In genomic region chr12:115451785-115452736, GRCh38 we compare ENCODE assay signal across 8 cellular contexts.
DNase-seq lines count a peak whose midpoint lies in the region; ATAC-seq and TF ChIP-seq lines count a peak whose summit lies in the region.
"Had no signal": no experiment of that assay in that cellular context is flagged by ENCODE, and none has a peak within 500 bp of the region (broad histone marks: within the 10 kb centered on the region; RNA-seq: fewer than 3 reads in every experiment).

No MANE protein-coding gene starts in this region.

- H3K4me1 Mint-ChIP-seq in brain: peaks cover 23% of the 10 kb centered on the region
- no peaks in the 10 kb centered on the region for H3K4me1 Mint-ChIP-seq in activated CD4-positive, alpha-beta memory T cell treated with anti-CD3 and anti-CD28 coated beads, Interleukin-2, amount 10 ng/mL, durations not matched to agents 7 days and 5 days

- 2 to 6% methylated on average over 32 to 63 of the region's 83 CpGs for WGBS in testis, 2 donors

- DNase-seq in NCI-H1930 (lab: John Stamatoyannopoulos, UW) (peak; percentile 27 to 76), left lobe of liver (ENCODE audit: low spot score) (no peak), testis (peak; percentile 64)
- no peak for DNase-seq in activated CD4-positive, alpha-beta memory T cell treated with anti-CD3 and anti-CD28 coated beads, Interleukin-2, amount 10 ng/mL, durations not matched to agents 7 days and 5 days
- no peak for DNase-seq in stimulated activated CD4-positive, alpha-beta T cell treated with anti-CD3 and anti-CD28 coated beads, Interleukin-1b, Interleukin-23, amount 100 ng/mL, for 48 hours
- DNase-seq: activated B cell treated with CpG ODN at 0.5 μM for 24 hours had no signal

- H3K4me3 ChIP-seq in testis: peak overlapping the region; percentile 24 to 31

- H3K27ac Mint-ChIP-seq in brain: peak overlapping the region; percentile 38 to 79 (median 75)
- no peak overlapping the region for H3K27ac Mint-ChIP-seq in activated CD4-positive, alpha-beta memory T cell treated with anti-CD3 and anti-CD28 coated beads, Interleukin-2, amount 10 ng/mL, durations not matched to agents 7 days and 5 days
- H3K27ac Mint-ChIP-seq: activated B cell treated with CpG ODN at 0.5 μM for 24 hours had no signal

- intact Hi-C loops in testis (cut with DNase I; ENCODE audit: low total_unique reads): no loop called here

- CTCF ChIA-PET in activated CD4-positive, alpha-beta memory T cell treated with anti-CD3 and anti-CD28 coated beads, Interleukin-2, amount 10 ng/mL, durations not matched to agents 7 days and 5 days (lab: Charles Lee): no interaction called here

- no peaks in the 10 kb centered on the region for H3K36me3 ChIP-seq in testis (ENCODE audit: low read depth, missing control alignments)

- H3K4me3 Mint-ChIP-seq in brain: peak overlapping the region; percentile 82 to 87 (median 84)
- no peak overlapping the region for H3K4me3 Mint-ChIP-seq in activated CD4-positive, alpha-beta memory T cell treated with anti-CD3 and anti-CD28 coated beads, Interleukin-2, amount 10 ng/mL, durations not matched to agents 7 days and 5 days

- peaks cover 0 to 11% (median 2%) of the 10 kb centered on the region in 5 experiments for H3K9me3 Mint-ChIP-seq in brain
- no peaks in the 10 kb centered on the region for H3K9me3 Mint-ChIP-seq in activated CD4-positive, alpha-beta memory T cell treated with anti-CD3 and anti-CD28 coated beads, Interleukin-2, amount 10 ng/mL, durations not matched to agents 7 days and 5 days
- H3K9me3 Mint-ChIP-seq: activated B cell treated with CpG ODN at 0.5 μM for 24 hours had no signal

- no peak overlapping the region for H3K27ac ChIP-seq in testis

- no peak for TF ChIP-seq CTCF in brain (conservative IDR thresholded peaks at IDR 0.05)
- TF ChIP-seq CTCF in testis (IDR thresholded peaks at IDR 0.05): no peak

- no peaks in the 10 kb centered on the region for H3K9me3 ChIP-seq in testis

- peaks cover 11% of the 10 kb centered on the region for H3K27me3 Mint-ChIP-seq in brain
- H3K27me3 Mint-ChIP-seq in activated CD4-positive, alpha-beta memory T cell treated with anti-CD3 and anti-CD28 coated beads, Interleukin-2, amount 10 ng/mL, durations not matched to agents 7 days and 5 days: peaks cover 17% of the 10 kb centered on the region

- peak; percentile 80 for ATAC-seq in GM18867 (IDR thresholded peaks at IDR 0.05; ENCODE audit: unreplicated experiment)
- peak; percentile 85 for ATAC-seq in left lobe of liver

- H3K36me3 Mint-ChIP-seq in brain: no peaks in the 10 kb centered on the region
- no peaks in the 10 kb centered on the region for H3K36me3 Mint-ChIP-seq in activated CD4-positive, alpha-beta memory T cell treated with anti-CD3 and anti-CD28 coated beads, Interleukin-2, amount 10 ng/mL, durations not matched to agents 7 days and 5 days (ENCODE audit: low read depth)

- POLR2A ChIA-PET in activated CD4-positive, alpha-beta memory T cell treated with anti-CD3 and anti-CD28 coated beads, Interleukin-2, amount 10 ng/mL, durations not matched to agents 7 days and 5 days (lab: Charles Lee): no interaction called here

- H3K27me3 ChIP-seq in testis: no peaks in the 10 kb centered on the region

- TF ChIP-seq POLR2A in testis (IDR thresholded peaks at IDR 0.05): no peak

- no peaks in the 10 kb centered on the region for H3K4me1 ChIP-seq in testis

Comparison
In these comparisons a context has a peak if more than half of its experiments do, and no peak if none do; other contexts are left out.
1. DNase-seq: peak in NCI-H1930 (2 of 2) and testis (single experiment); none in left lobe of liver (single experiment), activated CD4-positive, alpha-beta memory T cell treated with anti-CD3 and anti-CD28 coated beads, Interleukin-2, amount 10 ng/mL, durations not matched to agents 7 days and 5 days (single experiment) and stimulated activated CD4-positive, alpha-beta T cell treated with anti-CD3 and anti-CD28 coated beads, Interleukin-1b, Interleukin-23, amount 100 ng/mL, for 48 hours (single experiment).